ENCODE assay signal across 8 cellular contexts in genomic region chr14:74302160-74302628, GRCh38. TPM values are rescaled to one million over a fixed set of nuclear protein-coding genes. Genes with fewer than 3 reads are reported as not detected.
A peak's percentile ranks its signal among the peaks of the same experiment; 100 is the strongest.
DNase-seq lines count a peak whose midpoint lies in the region; ATAC-seq and TF ChIP-seq lines count a peak whose summit lies in the region.

No MANE protein-coding gene starts in this region.

- H3K9me3 ChIP-seq in CD8-positive, alpha-beta memory T cell (ENCODE audit: low read length) = no peaks in the 10 kb centered on the region
- no peaks in the 10 kb centered on the region for H3K9me3 ChIP-seq in left lung

- H3K27me3 ChIP-seq in CD8-positive, alpha-beta memory T cell (ENCODE audit: insufficient read depth, low read length, poor library complexity, severe bottlenecking) = no peaks in the 10 kb centered on the region
- H3K27me3 ChIP-seq in left lung = no peaks in the 10 kb centered on the region

- H3K27ac ChIP-seq in CD8-positive, alpha-beta memory T cell (ENCODE audit: low read depth, low read length) = peak overlapping the region; percentile 87
- H3K27ac ChIP-seq in cingulate gyrus (ENCODE audit: low read depth, low read length) = peak overlapping the region; percentile 69
- peak overlapping the region; percentile 84 to 86 for H3K27ac ChIP-seq in left lung

- POLR2A ChIA-PET in CD8-positive, alpha-beta memory T cell (lab: Charles Lee) = interaction anchor here (0.6 kb wide), 1 partner anchor 195 kb away, joined by 3 read pairs; no protein-coding TSS in a partner anchor

- peak overlapping the region; percentile 74 for H3K4me3 ChIP-seq in CD8-positive, alpha-beta memory T cell (ENCODE audit: low read length)
- H3K4me3 ChIP-seq in left lung = peak overlapping the region; percentile 83 to 93

- no peaks in the 10 kb centered on the region for H3K36me3 ChIP-seq in CD8-positive, alpha-beta memory T cell (ENCODE audit: insufficient read depth, low read length)
- peaks cover 0 to 23% of the 10 kb centered on the region in 2 donors for H3K36me3 ChIP-seq in left lung

- peak in 2 of 5 donors; percentile 47 to 62 for DNase-seq in CD8-positive, alpha-beta memory T cell
- DNase-seq in HT1080 (ENCODE audit: low read depth) (peak; percentile 58), SHP77 (lab: John Stamatoyannopoulos, UW) (peak; percentile 11 to 19), left lung (no peak), superior temporal gyrus (ENCODE audit: extremely low spot score) (peak; percentile 81)
- DNase-seq in activated CD4-positive, CD25-positive, alpha-beta regulatory T cell (lab: John Stamatoyannopoulos, UW) = no peak

- peaks cover 32 to 53% (median 36%) of the 10 kb centered on the region in 3 donors for H3K4me1 Mint-ChIP-seq in CD8-positive, alpha-beta memory T cell

- H3K27me3 Mint-ChIP-seq in CD8-positive, alpha-beta memory T cell = no peaks in the 10 kb centered on the region

- CTCF ChIA-PET in CD8-positive, alpha-beta memory T cell (lab: Charles Lee) = interaction anchor here (0.8 to 1.9 kb wide), 4 partner anchors 9 to 461 kb away, joined by 3 to 8 read pairs (median 4); partner anchors contain the start of gene YLPM1

- H3K4me1 ChIP-seq in CD8-positive, alpha-beta memory T cell (ENCODE audit: insufficient read depth, low read length) = peaks cover 18% of the 10 kb centered on the region
- H3K4me1 ChIP-seq in left lung = peaks cover 8 to 48% of the 10 kb centered on the region in 2 donors

- H3K4me3 Mint-ChIP-seq in CD8-positive, alpha-beta memory T cell = peak overlapping the region; percentile 92 to 98 (median 97)

- TF ChIP-seq CTCF in left lung (IDR thresholded peaks at IDR 0.05) = peak in 1 of 2 donors; percentile 35

- intact Hi-C loops in left lung (cut with DNase I) = no loop called here

- ATAC-seq in GM19035 (IDR thresholded peaks at IDR 0.05; ENCODE audit: unreplicated experiment) (peak; percentile 15), left lung (peak; percentile 79)

- peaks cover 0 to 35% (median 8%) of the 10 kb centered on the region in 3 donors for H3K36me3 Mint-ChIP-seq in CD8-positive, alpha-beta memory T cell

- H3K9me3 Mint-ChIP-seq in CD8-positive, alpha-beta memory T cell = no peaks in the 10 kb centered on the region

- peak overlapping the region; percentile 81 to 98 (median 94) for H3K27ac Mint-ChIP-seq in CD8-positive, alpha-beta memory T cell

RNA-seq across cellular contexts. Expression of gene ABCD4, which starts 0.5 kb away (rescaled TPM):
- total RNA-seq in CD8-positive, alpha-beta memory T cell = 10 to 100 TPM; 38.2 to 40.5 TPM
- 25.0 TPM for polyA plus RNA-seq in CD8-positive, alpha-beta memory T cell
- total RNA-seq in HT1080 (2014; rRNA removed; shearing (Covaris generic)) = 22.9 and 25.3 TPM in 2 replicates
- polyA plus RNA-seq in HT1080 (2015; cell fraction: cytosol; rRNA removed) = 20.3 and 22.5 TPM in 2 replicates
- polyA plus RNA-seq in HT1080 (2015; cell fraction: nucleus; rRNA removed) = 104 TPM in 2 replicates
- 10 to 100 TPM; 37.0 to 41.1 TPM for total RNA-seq in left lung

RNA-seq across cellular contexts. Expression of gene VRTN, which starts 46.1 kb away (rescaled TPM):
- total RNA-seq in CD8-positive, alpha-beta memory T cell = not detected
- not detected for polyA plus RNA-seq in CD8-positive, alpha-beta memory T cell
- not detected in 2 replicates for total RNA-seq in HT1080 (2014; rRNA removed; shearing (Covaris generic))
- polyA plus RNA-seq in HT1080 (2015; cell fraction: cytosol; rRNA removed) = not detected in 2 replicates
- not detected in 2 replicates for polyA plus RNA-seq in HT1080 (2015; cell fraction: nucleus; rRNA removed)
- total RNA-seq in left lung = not detected

Comparison
In these comparisons a context has a peak if more than half of its experiments do, and no peak if none do; other contexts are left out.
1. DNase-seq: peak in HT1080 (single experiment), SHP77 (2 of 2) and superior temporal gyrus (single experiment); none in left lung (0 of 2) and activated CD4-positive, CD25-positive, alpha-beta regulatory T cell (0 of 4).
2. Peak in every context shown above with its lines, with median percentiles within 50 percentile points of each other: H3K27ac ChIP-seq.